Comparison of ENCODE assay signal across 8 cellular contexts in the genomic region with DNA sequence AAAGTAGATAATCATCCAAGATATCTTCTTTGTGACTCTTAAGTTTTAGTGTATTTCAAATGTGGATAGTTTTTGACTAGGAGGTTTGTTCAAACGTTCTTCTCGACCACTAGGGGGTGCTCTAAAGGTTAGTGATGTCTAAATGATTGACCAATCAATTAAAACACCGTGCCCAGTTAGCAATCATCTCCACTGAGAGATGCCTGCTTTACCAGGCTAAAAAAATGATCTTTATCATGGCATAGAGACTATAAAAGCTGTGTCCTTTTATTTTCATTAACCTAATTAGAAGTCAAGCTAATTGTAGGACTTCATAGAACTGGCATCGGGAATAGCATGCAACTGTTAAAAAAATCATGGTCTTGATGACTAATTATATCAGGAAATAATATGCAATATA.
DNase-seq lines count a peak whose midpoint lies in the region; ATAC-seq, FAIRE-seq and TF ChIP-seq lines count a peak whose summit lies in the region.

No MANE protein-coding gene starts in this region.

- peaks cover 90% of the 10 kb centered on the region for H3K4me1 Mint-ChIP-seq in activated naive CD8-positive, alpha-beta T cell treated with anti-CD3 and anti-CD28 coated beads for 36 hours

- H3K27me3 ChIP-seq in suprapubic skin, result no peaks in the 10 kb centered on the region

- H3K27ac ChIP-seq in suprapubic skin, result no peak overlapping the region

- no peaks in the 10 kb centered on the region for H3K27me3 Mint-ChIP-seq in activated naive CD8-positive, alpha-beta T cell treated with anti-CD3 and anti-CD28 coated beads for 36 hours

- peaks cover 79% of the 10 kb centered on the region for H3K4me1 ChIP-seq in suprapubic skin

- H3K9me3 Mint-ChIP-seq in activated naive CD8-positive, alpha-beta T cell treated with anti-CD3 and anti-CD28 coated beads for 36 hours, result peaks cover 5% of the 10 kb centered on the region

- H3K4me3 ChIP-seq in suprapubic skin, result no peak overlapping the region

- H3K4me3 Mint-ChIP-seq in activated naive CD8-positive, alpha-beta T cell treated with anti-CD3 and anti-CD28 coated beads for 36 hours, result peak overlapping the region; percentile 24

- WGBS in suprapubic skin, result 22% methylated on average over 4 of the region's 4 CpGs

- TF ChIP-seq POLR2A in GM12891 (IDR thresholded peaks at IDR 0.05; ENCODE audit: low read depth, low read length), result no peak
- TF ChIP-seq POLR2A in suprapubic skin (IDR thresholded peaks at IDR 0.05), result no peak

- no peaks in the 10 kb centered on the region for H3K36me3 ChIP-seq in suprapubic skin

- peak; percentile 63 for FAIRE-seq in GM12891 (lab: Jason Lieb, UNC)

- peak; percentile 81 for DNase-seq in Ammon's horn (ENCODE audit: low spot score)
- no peak for DNase-seq in GM12891 (ENCODE audit: insufficient read length, low spot score)
- peak; percentile 78 for DNase-seq in NCI-H2196 (lab: John Stamatoyannopoulos, UW; ENCODE audit: unreplicated experiment)
- no peak for DNase-seq in activated naive CD8-positive, alpha-beta T cell treated with anti-CD3 and anti-CD28 coated beads for 36 hours
- DNase-seq in iris pigment epithelial cell (ENCODE audit: low read depth), result peak; percentile 89
- no peak for DNase-seq in suprapubic skin (ENCODE audit: low spot score in 2 of 2)

- no peak for ATAC-seq in GM21515 (IDR thresholded peaks at IDR 0.05; ENCODE audit: unreplicated experiment)
- no peak for ATAC-seq in GM19455 (IDR thresholded peaks at IDR 0.05; ENCODE audit: unreplicated experiment)

- H3K9me3 ChIP-seq in suprapubic skin, result no peaks in the 10 kb centered on the region

- no peak for TF ChIP-seq EP300 in suprapubic skin (IDR thresholded peaks at IDR 0.05)

- TF ChIP-seq CTCF in suprapubic skin (IDR thresholded peaks at IDR 0.05), result peak; percentile 48 to 61

- peaks cover 55% of the 10 kb centered on the region for H3K36me3 Mint-ChIP-seq in activated naive CD8-positive, alpha-beta T cell treated with anti-CD3 and anti-CD28 coated beads for 36 hours

- H3K27ac Mint-ChIP-seq in activated naive CD8-positive, alpha-beta T cell treated with anti-CD3 and anti-CD28 coated beads for 36 hours, result peak overlapping the region; percentile 91

TF ChIP-seq in GM12891, 5 proteins besides CTCF, POLR2A, EP300 and RAD21:
- TF ChIP-seq SPI1 (IDR thresholded peaks at IDR 0.05; ENCODE audit: low read depth, low read length) (no peak), TAF1 (IDR thresholded peaks at IDR 0.05; ENCODE audit: low read depth, low read length) (no peak), POU2F2 (IDR thresholded peaks at IDR 0.05; ENCODE audit: low read depth, low read length) (no peak), PAX5 (IDR thresholded peaks at IDR 0.05; ENCODE audit: insufficient read depth, low read length, severe bottlenecking) (no peak), POLR2AphosphoS5 (IDR thresholded peaks at IDR 0.05; ENCODE audit: low read depth, low read length) (no peak)

Comparison
In these comparisons a context has a peak if more than half of its experiments do, and no peak if none do; other contexts are left out.
1. DNase-seq: peak in Ammon's horn (single experiment), NCI-H2196 (single experiment) and iris pigment epithelial cell (single experiment); none in GM12891 (single experiment), activated naive CD8-positive, alpha-beta T cell treated with anti-CD3 and anti-CD28 coated beads for 36 hours (single experiment) and suprapubic skin (0 of 2).